8 cellular contexts compared by ENCODE assay signal in the genomic region with DNA sequence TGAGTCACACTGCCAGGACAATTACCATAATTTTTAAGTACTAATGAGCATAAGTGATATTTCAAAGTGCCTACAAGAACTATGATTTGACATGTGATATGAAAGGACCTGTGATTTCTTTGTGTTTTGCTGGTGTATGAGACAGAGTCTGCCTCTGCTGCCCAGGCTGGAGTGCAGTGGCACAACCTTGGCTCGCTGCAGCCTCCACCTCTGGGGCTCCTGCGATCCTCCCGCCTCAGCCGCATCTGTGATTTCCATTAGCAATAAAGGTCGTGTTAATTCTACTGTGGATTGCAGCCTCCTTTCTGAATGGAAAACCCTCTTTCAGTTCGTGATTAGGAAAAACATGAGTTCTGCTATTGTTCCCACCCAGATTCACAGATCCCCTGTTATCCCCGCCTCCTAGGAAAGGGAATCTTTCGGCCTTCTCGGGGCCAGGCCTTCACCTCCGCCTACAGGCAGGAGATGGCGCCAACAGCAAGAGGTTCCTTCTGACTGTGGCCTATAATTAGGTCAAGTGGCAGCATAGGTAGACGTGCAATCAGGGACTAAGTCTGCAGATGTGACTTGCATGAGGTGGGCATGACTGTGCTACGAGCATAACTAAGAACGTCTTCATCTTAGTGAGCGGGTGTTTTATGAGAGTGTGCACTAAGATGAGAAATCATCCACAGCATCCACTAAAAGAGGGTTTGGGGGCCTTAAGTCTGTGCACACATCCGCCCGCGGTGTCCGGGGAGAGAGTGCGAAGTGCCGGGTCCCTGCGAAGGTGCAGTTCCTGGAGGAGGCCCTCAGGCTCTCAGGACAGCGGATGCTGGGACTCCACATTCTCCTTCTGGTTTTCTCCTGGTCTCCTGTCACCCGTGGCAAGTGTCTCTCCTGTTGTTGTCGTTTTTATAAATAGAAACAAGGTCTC. TPM values are rescaled to one million over a fixed set of nuclear protein-coding genes. Genes with fewer than 3 reads are reported as not detected.
A peak's percentile ranks its signal among the peaks of the same experiment; 100 is the strongest.
DNase-seq lines count a peak whose midpoint lies in the region; ATAC-seq and TF ChIP-seq lines count a peak whose summit lies in the region.

No MANE protein-coding gene starts in this region.

- peaks cover 30% of the 10 kb centered on the region for H3K9me3 Mint-ChIP-seq in GM23338
- no peaks in the 10 kb centered on the region for H3K9me3 Mint-ChIP-seq in activated naive CD4-positive, alpha-beta T cell treated with anti-CD3 and anti-CD28 coated beads, Interleukin-2, amount 50 U/mL, for 24 hours
- H3K9me3 Mint-ChIP-seq in stimulated activated memory B cell treated with anti-CD40 and anti-IgM and Interleukin-4, amounts not matched to agents 10 μg/mL and 1 μg/mL and 100 μg/mL, for 72 hours, result peaks cover 3% of the 10 kb centered on the region

- peak; percentile 73 for ATAC-seq in GM23338
- peak; percentile 84 for ATAC-seq in stimulated activated memory B cell treated with anti-CD40 and anti-IgM and Interleukin-4, amounts not matched to agents 10 μg/mL and 1 μg/mL and 100 μg/mL, for 72 hours

- H2AFZ ChIP-seq in GM23338 (peak overlapping the region; percentile 65), Loucy (ENCODE audit: low read length) (no peak overlapping the region)

- TF ChIP-seq CTCF in GM23338 (conservative IDR thresholded peaks at IDR 0.05; ENCODE audit: low read depth in 2 of 2) (peak; percentile 87 to 92), Loucy (conservative IDR thresholded peaks at IDR 0.05; ENCODE audit: low read length) (peak; percentile 71), right atrium auricular region (IDR thresholded peaks at IDR 0.05) (peak; percentile 40 to 89)

- H3K9me3 ChIP-seq in Loucy (ENCODE audit: insufficient read depth, low read depth, low read length) (no peaks in the 10 kb centered on the region), right atrium auricular region (no peaks in the 10 kb centered on the region)

- H3K4me3 Mint-ChIP-seq in GM23338, result peak overlapping the region; percentile 28; the same call in 2 of the 3 replicates
- H3K4me3 Mint-ChIP-seq in activated naive CD4-positive, alpha-beta T cell treated with anti-CD3 and anti-CD28 coated beads, Interleukin-2, amount 50 U/mL, for 24 hours, result peak overlapping the region; percentile 80
- H3K4me3 Mint-ChIP-seq in stimulated activated memory B cell treated with anti-CD40 and anti-IgM and Interleukin-4, amounts not matched to agents 10 μg/mL and 1 μg/mL and 100 μg/mL, for 72 hours, result peak overlapping the region; percentile 33

- H3K27me3 ChIP-seq in GM23338 (ENCODE audit: insufficient read depth) (no peaks in the 10 kb centered on the region), Loucy (ENCODE audit: insufficient read depth, low read length, poor library complexity, severe bottlenecking) (no peaks in the 10 kb centered on the region), right atrium auricular region (no peaks in the 10 kb centered on the region)

- no peak overlapping the region for H3K9ac ChIP-seq in Loucy (ENCODE audit: low read depth, low read length, poor library complexity, severe bottlenecking)

- H3K4me1 Mint-ChIP-seq in GM23338, result peaks cover 3% of the 10 kb centered on the region; the same call in 2 of the 3 replicates
- peaks cover 36% of the 10 kb centered on the region for H3K4me1 Mint-ChIP-seq in activated naive CD4-positive, alpha-beta T cell treated with anti-CD3 and anti-CD28 coated beads, Interleukin-2, amount 50 U/mL, for 24 hours
- H3K4me1 Mint-ChIP-seq in stimulated activated memory B cell treated with anti-CD40 and anti-IgM and Interleukin-4, amounts not matched to agents 10 μg/mL and 1 μg/mL and 100 μg/mL, for 72 hours, result peaks cover 44% of the 10 kb centered on the region

- H3K4me1 ChIP-seq in GM23338 (ENCODE audit: insufficient read depth), result 0 out of 2 replicates have a peak, but pooled peaks cover 4% of the 10 kb centered on the region
- no peaks in the 10 kb centered on the region for H3K4me1 ChIP-seq in Loucy (ENCODE audit: insufficient read depth, low read length, poor library complexity, severe bottlenecking)
- H3K4me1 ChIP-seq in right atrium auricular region, result peaks cover 0 to 26% of the 10 kb centered on the region in 2 donors

- H3K4me3 ChIP-seq in GM23338 (no peak overlapping the region), Loucy (ENCODE audit: low read length, poor library complexity, severe bottlenecking) (no peak overlapping the region), right atrium auricular region (no peak overlapping the region)

- H3K4me2 ChIP-seq in GM23338 (no peak overlapping the region), Loucy (ENCODE audit: low read depth, low read length, poor library complexity, severe bottlenecking) (no peak overlapping the region)

- H3F3A ChIP-seq in GM23338 (replicated peaks; ENCODE audit: low read depth) (no peaks in the 10 kb centered on the region), Loucy (ENCODE audit: low read depth) (no peaks in the 10 kb centered on the region)

- H3K27ac ChIP-seq in GM23338 (ENCODE audit: low read depth) (no peak overlapping the region), right atrium auricular region (no peak overlapping the region)

- H3K36me3 ChIP-seq in GM23338 (ENCODE audit: insufficient read depth) (no peaks in the 10 kb centered on the region), Loucy (ENCODE audit: insufficient read depth, low read length) (no peaks in the 10 kb centered on the region), right atrium auricular region (no peaks in the 10 kb centered on the region)

- H3K27ac Mint-ChIP-seq in GM23338, result no peak overlapping the region
- H3K27ac Mint-ChIP-seq in activated naive CD4-positive, alpha-beta T cell treated with anti-CD3 and anti-CD28 coated beads, Interleukin-2, amount 50 U/mL, for 24 hours, result peak overlapping the region; percentile 30
- H3K27ac Mint-ChIP-seq in stimulated activated memory B cell treated with anti-CD40 and anti-IgM and Interleukin-4, amounts not matched to agents 10 μg/mL and 1 μg/mL and 100 μg/mL, for 72 hours, result peak overlapping the region; percentile 76

- H3K36me3 Mint-ChIP-seq in GM23338 (ENCODE audit: low read depth), result peaks cover 6% of the 10 kb centered on the region; the same call in 2 of the 3 replicates
- no peaks in the 10 kb centered on the region for H3K36me3 Mint-ChIP-seq in activated naive CD4-positive, alpha-beta T cell treated with anti-CD3 and anti-CD28 coated beads, Interleukin-2, amount 50 U/mL, for 24 hours
- H3K36me3 Mint-ChIP-seq in stimulated activated memory B cell treated with anti-CD40 and anti-IgM and Interleukin-4, amounts not matched to agents 10 μg/mL and 1 μg/mL and 100 μg/mL, for 72 hours, result no peaks in the 10 kb centered on the region

- DNase-seq in EH (ENCODE audit: low read depth), result peak; percentile 73
- DNase-seq in GM23338 (ENCODE audit: low spot score), result peak; percentile 92
- no peak for DNase-seq in right atrium auricular region (ENCODE audit: low spot score)
- no peak for DNase-seq in NCI-H1417 treated with DMSO at 0.1 percent for 48 hours (lab: John Stamatoyannopoulos, UW)
- no peak for DNase-seq in NK-92 treated with Interleukin-12 subunit alpha and Interleukin-12 subunit beta, amount 100 ng/mL, for 24 hours (lab: John Stamatoyannopoulos, UW)

- H3K9me2 ChIP-seq in GM23338 (ENCODE audit: insufficient read depth), result no peaks in the 10 kb centered on the region
- H3K9me2 ChIP-seq in Loucy (replicated peaks; ENCODE audit: low read depth, low read length), result no peaks in the 10 kb centered on the region

- no peaks in the 10 kb centered on the region for H3K79me2 ChIP-seq in GM23338 (replicated peaks; ENCODE audit: insufficient read depth)
- H3K79me2 ChIP-seq in Loucy (ENCODE audit: insufficient read depth, low read length), result no peaks in the 10 kb centered on the region

- H4K20me1 ChIP-seq in GM23338 (replicated peaks; ENCODE audit: insufficient read depth), result no peaks in the 10 kb centered on the region
- no peaks in the 10 kb centered on the region for H4K20me1 ChIP-seq in Loucy (ENCODE audit: insufficient read depth, low read length, poor library complexity, severe bottlenecking)

- H3K27me3 Mint-ChIP-seq in GM23338 (ENCODE audit: insufficient read depth, low read depth, poor library complexity), result peaks cover 24% of the 10 kb centered on the region
- no peaks in the 10 kb centered on the region for H3K27me3 Mint-ChIP-seq in activated naive CD4-positive, alpha-beta T cell treated with anti-CD3 and anti-CD28 coated beads, Interleukin-2, amount 50 U/mL, for 24 hours
- no peaks in the 10 kb centered on the region for H3K27me3 Mint-ChIP-seq in stimulated activated memory B cell treated with anti-CD40 and anti-IgM and Interleukin-4, amounts not matched to agents 10 μg/mL and 1 μg/mL and 100 μg/mL, for 72 hours

RNA-seq across cellular contexts. Expression of gene TRIM7, which starts 23.1 kb away (rescaled TPM):
- total RNA-seq in GM23338 (2014; rRNA removed; shearing (Covaris generic)), result 0.56 and 0.66 TPM in 2 replicates
- 0.37 and 0.53 TPM in 2 replicates for polyA plus RNA-seq in GM23338 (2016; fragmentation: Nextera tagmentation; extraction: Ambion mirVana)
- 1 to 10 TPM; 4.1 to 7.7 TPM for total RNA-seq in right atrium auricular region

RNA-seq across cellular contexts. Expression of gene OR2V2, which starts 34.5 kb away (rescaled TPM):
- not detected in 2 replicates for total RNA-seq in GM23338 (2014; rRNA removed; shearing (Covaris generic))
- not detected in 2 replicates for polyA plus RNA-seq in GM23338 (2016; fragmentation: Nextera tagmentation; extraction: Ambion mirVana)
- not detected for total RNA-seq in right atrium auricular region

RNA-seq across cellular contexts. Expression of gene TRIM41, which starts 41.2 kb away (rescaled TPM):
- total RNA-seq in GM23338 (2014; rRNA removed; shearing (Covaris generic)), result 8.7 and 9.7 TPM in 2 replicates
- 6.2 and 7.3 TPM in 2 replicates for polyA plus RNA-seq in GM23338 (2016; fragmentation: Nextera tagmentation; extraction: Ambion mirVana)
- total RNA-seq in right atrium auricular region, result 10 to 100 TPM; 10.0 to 11.2 TPM

RNA-seq across cellular contexts. Expression of gene OR2V1, which starts 50.9 kb away (rescaled TPM):
- total RNA-seq in GM23338 (2014; rRNA removed; shearing (Covaris generic)), result not detected in 2 replicates
- polyA plus RNA-seq in GM23338 (2016; fragmentation: Nextera tagmentation; extraction: Ambion mirVana), result not detected in 2 replicates
- total RNA-seq in right atrium auricular region, result not detected

Comparison
In these comparisons a context has a peak if more than half of its experiments do, and no peak if none do; other contexts are left out.
1. DNase-seq: peak in EH (single experiment) and GM23338 (single experiment); none in right atrium auricular region (single experiment), NCI-H1417 treated with DMSO at 0.1 percent for 48 hours (single experiment) and NK-92 treated with Interleukin-12 subunit alpha and Interleukin-12 subunit beta, amount 100 ng/mL, for 24 hours (single experiment).
2. H3K4me3 Mint-ChIP-seq: peak in every context shown above with its lines; median percentile 80 in activated naive CD4-positive, alpha-beta T cell treated with anti-CD3 and anti-CD28 coated beads, Interleukin-2, amount 50 U/mL, for 24 hours; 33 in stimulated activated memory B cell treated with anti-CD40 and anti-IgM and Interleukin-4, amounts not matched to agents 10 μg/mL and 1 μg/mL and 100 μg/mL, for 72 hours; 28 in GM23338.
3. Peak in every context shown above with its lines, with median percentiles within 50 percentile points of each other: CTCF ChIP-seq.